ENCODE assay signal across 12 cellular contexts in genomic region chr9:130824079-130824478, GRCh38. TPM values are rescaled to one million over a fixed set of nuclear protein-coding genes. Genes with fewer than 3 reads are reported as not detected.
DNase-seq lines count a peak whose midpoint lies in the region; ATAC-seq, FAIRE-seq and TF ChIP-seq lines count a peak whose summit lies in the region.
"Had no signal": no experiment of that assay in that cellular context is flagged by ENCODE, and none has a peak within 500 bp of the region (broad histone marks: within the 10 kb centered on the region; RNA-seq: fewer than 3 reads in every experiment).

No MANE protein-coding gene starts in this region.

- H3K4me3 Mint-ChIP-seq in CD8-positive, alpha-beta memory T cell = no peak overlapping the region
- H3K4me3 Mint-ChIP-seq: activated T-helper 17 cell treated with anti-CD3 and anti-CD28 coated beads, Interleukin-2, amount 50 U/mL, for 72 hours had no signal

- peaks cover 2 to 7% (median 7%) of the 10 kb centered on the region in 5 donors for H3K9me3 Mint-ChIP-seq in CD8-positive, alpha-beta memory T cell
- H3K9me3 Mint-ChIP-seq: activated T-helper 17 cell treated with anti-CD3 and anti-CD28 coated beads, Interleukin-2, amount 50 U/mL, for 72 hours had no signal

- H3K27me3 ChIP-seq in CD8-positive, alpha-beta memory T cell (ENCODE audit: insufficient read depth, low read length, poor library complexity, severe bottlenecking) = no peaks in the 10 kb centered on the region
- H3K27me3 ChIP-seq in prostate gland (replicated peaks; ENCODE audit: insufficient read depth) = no peaks in the 10 kb centered on the region
- H3K27me3 ChIP-seq: BLaER1 had no signal

- peak overlapping the region; percentile 66 for H3K27ac ChIP-seq in CD8-positive, alpha-beta memory T cell (ENCODE audit: low read depth, low read length)
- H3K27ac ChIP-seq in VCaP = peak overlapping the region; percentile 66
- peak overlapping the region; percentile 45 to 68 for H3K27ac ChIP-seq in prostate gland
- H3K27ac ChIP-seq: BLaER1 had no signal

- POLR2A ChIA-PET in CD8-positive, alpha-beta memory T cell (lab: Charles Lee) = no interaction called here

- 31% methylated on average over 2 of the region's 2 CpGs for whole genome bisulfite sequencing in prostate gland

- intact Hi-C loops in left ventricle myocardium superior (cut with micrococcal nuclease) (loop anchor here (1.0 kb wide), 1 partner anchor 33 kb away; no protein-coding TSS in a partner anchor), prostate gland (cut with DNase I) (loop anchor here (2.0 kb wide), 1 partner anchor 43 kb away; no protein-coding TSS in a partner anchor)

- no peaks in the 10 kb centered on the region for H3K36me3 ChIP-seq in CD8-positive, alpha-beta memory T cell (ENCODE audit: insufficient read depth, low read length)
- no peaks in the 10 kb centered on the region for H3K36me3 ChIP-seq in prostate gland

- peaks cover 10% of the 10 kb centered on the region for H3K4me1 ChIP-seq in CD8-positive, alpha-beta memory T cell (ENCODE audit: insufficient read depth, low read length)
- H3K4me1 ChIP-seq in prostate gland (replicated peaks) = no peaks in the 10 kb centered on the region

- ATAC-seq in left ventricle myocardium superior = peak; percentile 28
- ATAC-seq in HG02840 (IDR thresholded peaks at IDR 0.05; ENCODE audit: low FRiP score, unreplicated experiment) = no peak
- no peak for ATAC-seq in HG03108 (IDR thresholded peaks at IDR 0.05; ENCODE audit: unreplicated experiment)
- no peak for ATAC-seq in GM18861 (IDR thresholded peaks at IDR 0.05; ENCODE audit: unreplicated experiment)
- ATAC-seq: stimulated activated naive CD8-positive, alpha-beta T cell treated with anti-CD3 and anti-CD28 coated beads, Interleukin-15, Interleukin-2, amounts not matched to agents 100 U/mL and 50 U/mL, for 24 hours had no signal

- TF ChIP-seq POLR2A in prostate gland (IDR thresholded peaks at IDR 0.05) = no peak
- TF ChIP-seq POLR2A in GM12892 (IDR thresholded peaks at IDR 0.05; ENCODE audit: low read depth, low read length) = no peak

- H3K9me3 ChIP-seq in CD8-positive, alpha-beta memory T cell (ENCODE audit: low read length) = no peaks in the 10 kb centered on the region
- no peaks in the 10 kb centered on the region for H3K9me3 ChIP-seq in prostate gland

- H3K36me3 Mint-ChIP-seq in CD8-positive, alpha-beta memory T cell = peaks cover 0 to 8% (median 7%) of the 10 kb centered on the region in 3 donors

- peak overlapping the region in 2 of 8 donors; percentile 51 to 66 for H3K27ac Mint-ChIP-seq in CD8-positive, alpha-beta memory T cell
- H3K27ac Mint-ChIP-seq: activated T-helper 17 cell treated with anti-CD3 and anti-CD28 coated beads, Interleukin-2, amount 50 U/mL, for 72 hours had no signal

- CTCF ChIA-PET in CD8-positive, alpha-beta memory T cell (lab: Charles Lee) = interaction anchor here (1.8 kb wide), 1 partner anchor 10 kb away, joined by 6 read pairs; the partner anchor contains the start of gene ABL1

- DNase-seq in CD8-positive, alpha-beta memory T cell = no peak
- DNase-seq in left ventricle myocardium superior (no peak), prostate gland (ENCODE audit: low spot score) (no peak), GM12892 (ENCODE audit: insufficient read length) (no peak)
- DNase-seq: stimulated activated CD4-positive, alpha-beta T cell treated with anti-CD3 and anti-CD28 coated beads, Interleukin-12 subunit alpha, Interleukin-12 subunit beta, amount 100 ng/mL, for 4 hours; stimulated activated naive CD8-positive, alpha-beta T cell treated with anti-CD3 and anti-CD28 coated beads, Interleukin-15, Interleukin-2, amounts not matched to agents 100 U/mL and 50 U/mL, for 24 hours had no signal

- H3K27me3 Mint-ChIP-seq in CD8-positive, alpha-beta memory T cell = no peaks in the 10 kb centered on the region
- H3K27me3 Mint-ChIP-seq: activated T-helper 17 cell treated with anti-CD3 and anti-CD28 coated beads, Interleukin-2, amount 50 U/mL, for 72 hours had no signal

- TF ChIP-seq CTCF in VCaP (conservative IDR thresholded peaks at IDR 0.05) (no peak), prostate gland (IDR thresholded peaks at IDR 0.05) (no peak)

- FAIRE-seq in GM12892 (lab: Jason Lieb, UNC) = no peak

- H3K4me3 ChIP-seq in CD8-positive, alpha-beta memory T cell (ENCODE audit: low read length) = no peak overlapping the region
- no peak overlapping the region for H3K4me3 ChIP-seq in prostate gland
- H3K4me3 ChIP-seq: BLaER1 had no signal

- peaks cover 5 to 11% (median 7%) of the 10 kb centered on the region in 3 donors for H3K4me1 Mint-ChIP-seq in CD8-positive, alpha-beta memory T cell

RNA-seq across cellular contexts. Expression of gene ABL1, which starts 11.0 kb away (rescaled TPM):
- total RNA-seq in CD8-positive, alpha-beta memory T cell = 10 to 100 TPM; 38.8 to 39.3 TPM
- 16.3 TPM for polyA plus RNA-seq in CD8-positive, alpha-beta memory T cell
- total RNA-seq in left ventricle myocardium superior (33.3 TPM), prostate gland (10 to 100 TPM; 48.2 to 73.4 TPM)
- 14.7 TPM for polyA plus RNA-seq in GM12892 (2012; ENCODE audit: missing spikeins)
